30 cellular contexts compared by ENCODE assay signal in the genomic region with DNA sequence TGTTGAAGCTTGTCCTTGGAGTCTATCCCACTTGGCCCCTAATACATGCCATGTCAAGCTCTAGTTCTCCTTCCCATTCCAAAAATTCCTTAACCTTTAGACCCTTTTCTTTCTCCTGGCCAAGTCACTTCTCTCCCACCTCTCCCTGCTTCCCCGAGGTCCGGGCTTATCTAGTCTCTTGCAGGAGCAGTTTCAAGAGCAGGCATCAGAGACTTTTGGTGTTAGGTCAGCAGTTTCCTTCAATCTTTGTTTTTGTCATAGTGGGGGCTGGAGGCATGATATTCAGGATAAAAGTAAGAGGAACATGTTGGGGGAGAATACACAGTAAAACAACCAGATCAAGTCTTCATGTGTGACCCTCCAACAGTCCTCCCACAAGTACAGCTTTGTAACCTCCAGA. TPM values are rescaled to one million over a fixed set of nuclear protein-coding genes. Genes with fewer than 3 reads are reported as not detected.
"Had no signal": no experiment of that assay in that cellular context is flagged by ENCODE, and none has a peak within 500 bp of the region (broad histone marks: within the 10 kb centered on the region; RNA-seq: fewer than 3 reads in every experiment).

No MANE protein-coding gene starts in this region.

- FAIRE-seq: bronchial epithelial cell, colon, islet of Langerhans, TTC549 had no signal

- H3K36me3 ChIP-seq: esophagus muscularis mucosa, heart left ventricle, left ventricle myocardium inferior, right lobe of liver, thoracic aorta, uterus had no signal

- DNase-seq: activated CD4-positive, alpha-beta memory T cell treated with anti-CD3 and anti-CD28 coated beads, Interleukin-2, amount 10 ng/mL, durations not matched to agents 7 days and 5 days; activated CD4-positive, alpha-beta T cell treated with anti-CD3 and anti-CD28 coated beads, Interleukin-2, amount 10 ng/mL, durations not matched to agents 24 days and 14 days; activated CD4-positive, CD25-positive, alpha-beta regulatory T cell treated with anti-CD3 and anti-CD28 coated beads, Interleukin-2, amount 50 U/mL, for 72 hours; anterior cingulate cortex; effector CD8-positive, alpha-beta T cell; foreskin keratinocyte; heart left ventricle; left ventricle myocardium inferior; mesendoderm; right lobe of liver; stimulated activated CD4-positive, alpha-beta T cell treated with anti-CD3 and anti-CD28 coated beads, Interleukin-2, amount 100 ng/mL, for 48 hours; stimulated activated naive CD8-positive, alpha-beta T cell treated with anti-CD3 and anti-CD28 coated beads, Interleukin-15, Interleukin-2, amounts not matched to agents 100 U/mL and 50 U/mL, for 24 hours; T-helper 1 cell; trophoblast cell; uterus had no signal

- H3K4me3 Mint-ChIP-seq: activated CD4-positive, alpha-beta memory T cell treated with anti-CD3 and anti-CD28 coated beads, Interleukin-2, amount 10 ng/mL, durations not matched to agents 7 days and 5 days; activated naive CD8-positive, alpha-beta T cell; nephron had no signal

- H3K27me3 ChIP-seq: foreskin keratinocyte, right lobe of liver, uterus had no signal

- H3K4me3 ChIP-seq: esophagus muscularis mucosa, heart left ventricle, left ventricle myocardium inferior, lung, right lobe of liver, thoracic aorta, uterus had no signal

- H3K27me3 Mint-ChIP-seq: activated CD4-positive, alpha-beta memory T cell treated with anti-CD3 and anti-CD28 coated beads, Interleukin-2, amount 10 ng/mL, durations not matched to agents 7 days and 5 days; activated CD4-positive, alpha-beta T cell treated with anti-CD3 and anti-CD28 coated beads, Interleukin-2, amount 10 ng/mL, durations not matched to agents 24 days and 14 days; activated naive CD8-positive, alpha-beta T cell had no signal

- H3K27ac ChIP-seq: esophagus muscularis mucosa, foreskin keratinocyte, heart left ventricle, left ventricle myocardium inferior, right lobe of liver, thoracic aorta, uterus had no signal

- H3K4me1 ChIP-seq: esophagus muscularis mucosa, foreskin keratinocyte, right lobe of liver, uterus had no signal

- H3K27ac Mint-ChIP-seq: activated CD4-positive, alpha-beta memory T cell treated with anti-CD3 and anti-CD28 coated beads, Interleukin-2, amount 10 ng/mL, durations not matched to agents 7 days and 5 days; activated naive CD8-positive, alpha-beta T cell; nephron had no signal

- H3K9me3 ChIP-seq: esophagus muscularis mucosa, heart left ventricle, left ventricle myocardium inferior, right lobe of liver, thoracic aorta, uterus had no signal

- H3K4me1 Mint-ChIP-seq: nephron had no signal

- H3K36me3 Mint-ChIP-seq: activated naive CD8-positive, alpha-beta T cell had no signal

RNA-seq across cellular contexts. Expression of gene HSFX3, which starts 33.1 kb away (rescaled TPM):
- total RNA-seq: activated CD4-positive, alpha-beta memory T cell treated with anti-CD3 and anti-CD28 coated beads, Interleukin-2, amount 10 ng/mL, durations not matched to agents 7 days and 5 days; activated CD4-positive, alpha-beta T cell treated with anti-CD3 and anti-CD28 coated beads, Interleukin-2, amount 10 ng/mL, durations not matched to agents 24 days and 14 days; bronchial epithelial cell; dermis microvascular lymphatic vessel endothelial cell; endothelial cell of umbilical vein; esophagus muscularis mucosa; foreskin keratinocyte; lung; mononuclear cell; osteocyte; posterior vena cava; right lobe of liver; skeletal muscle tissue; thoracic aorta; uterus had no signal
